In genomic region chr10:30284860-30285594, GRCh38 we compare ENCODE assay signal across 8 cellular contexts.
A peak's percentile ranks its signal among the peaks of the same experiment; 100 is the strongest.
DNase-seq lines count a peak whose midpoint lies in the region; ATAC-seq lines count a peak whose summit lies in the region.

No MANE protein-coding gene starts in this region.

- H3K9me3 ChIP-seq in mesenchymal stem cell (ENCODE audit: control insufficient read depth, low read length) (no peaks in the 10 kb centered on the region), Karpas-422 (ENCODE audit: low read length) (no peaks in the 10 kb centered on the region), HAP-1 (no peaks in the 10 kb centered on the region)

- H2AFZ ChIP-seq in mesenchymal stem cell (ENCODE audit: low read depth, low read length) (no peak overlapping the region), Karpas-422 (ENCODE audit: low read length) (no peak overlapping the region)

- no peaks in the 10 kb centered on the region for H3K79me2 ChIP-seq in Karpas-422 (ENCODE audit: low read length)

- peaks cover 3 to 4% of the 10 kb centered on the region in 2 experiments for H3K27me3 ChIP-seq in mesenchymal stem cell (ENCODE audit: control insufficient read depth in 1 of 2, insufficient read depth in 1 of 2, low read length in 2 of 2)
- no peaks in the 10 kb centered on the region for H3K27me3 ChIP-seq in Karpas-422 (ENCODE audit: low read length)
- no peaks in the 10 kb centered on the region for H3K27me3 ChIP-seq in HAP-1 (ENCODE audit: low read depth)

- H4K20me1 ChIP-seq in Karpas-422 (ENCODE audit: insufficient read depth, low read depth, low read length), result no peaks in the 10 kb centered on the region

- WGBS in mesenchymal stem cell, result no CpG with 5 or more reads among the region's 2 CpGs

- H3K27ac ChIP-seq in mesenchymal stem cell (ENCODE audit: low read length, poor library complexity, severe bottlenecking) (no peak overlapping the region), Karpas-422 (ENCODE audit: low read length) (no peak overlapping the region)

- DNase-seq in OCI-M2 (lab: John Stamatoyannopoulos, UW; ENCODE audit: unreplicated experiment) (peak; percentile 51), mesenchymal stem cell (peak; percentile 40), NCI-H1694 (lab: John Stamatoyannopoulos, UW) (no peak), H4 (ENCODE audit: low spot score) (no peak), Karpas-422 (no peak), HAP-1 (ENCODE audit: low spot score in 2 of 2) (no peak)

- no peak overlapping the region for H2BK15ac ChIP-seq in mesenchymal stem cell (ENCODE audit: low read depth, poor library complexity, severe bottlenecking)

- no peak overlapping the region for H3K18ac ChIP-seq in mesenchymal stem cell (ENCODE audit: low read depth in 1 of 2, low read length in 2 of 2)

- H3K4me1 ChIP-seq in mesenchymal stem cell (ENCODE audit: control insufficient read depth, insufficient read depth, low read depth, low read length), result peaks cover 3% of the 10 kb centered on the region
- peaks cover 8% of the 10 kb centered on the region for H3K4me1 ChIP-seq in Karpas-422 (ENCODE audit: low read length)
- H3K4me1 ChIP-seq in HAP-1, result no peaks in the 10 kb centered on the region

- H3K9ac ChIP-seq in mesenchymal stem cell (ENCODE audit: low read length), result no peak overlapping the region
- H3K9ac ChIP-seq in Karpas-422 (ENCODE audit: low read length), result no peak overlapping the region

- ATAC-seq in GM18867 (IDR thresholded peaks at IDR 0.05; ENCODE audit: unreplicated experiment), result peak; percentile 90
- peak; percentile 78 for ATAC-seq in HG02763 (IDR thresholded peaks at IDR 0.05; ENCODE audit: unreplicated experiment)

- no peak overlapping the region for H3K23ac ChIP-seq in mesenchymal stem cell (ENCODE audit: low read length in 2 of 2)

- no peak overlapping the region for H2BK5ac ChIP-seq in mesenchymal stem cell (ENCODE audit: low read depth, low read length, poor library complexity, severe bottlenecking)

- no peak overlapping the region for H2BK120ac ChIP-seq in mesenchymal stem cell (ENCODE audit: low read depth, low read length)

- H3K14ac ChIP-seq in mesenchymal stem cell (ENCODE audit: low read length in 2 of 2), result no peak overlapping the region

- in situ Hi-C loops in HAP-1 (cut with MboI; ENCODE audit: low sequenced_read_pairs), result no loop called here

- no peaks in the 10 kb centered on the region for H3K79me1 ChIP-seq in mesenchymal stem cell (replicated peaks; ENCODE audit: low read length, poor library complexity, severe bottlenecking)

- no peak overlapping the region for H2BK12ac ChIP-seq in mesenchymal stem cell (ENCODE audit: low read length in 2 of 2)

- no peak overlapping the region for H4K8ac ChIP-seq in mesenchymal stem cell (ENCODE audit: low read length)

- H2AK5ac ChIP-seq in mesenchymal stem cell (ENCODE audit: low read length, severe bottlenecking), result no peak overlapping the region

- no peaks in the 10 kb centered on the region for H3K9me2 ChIP-seq in Karpas-422 (replicated peaks; ENCODE audit: insufficient read depth, low read length)

- H3K4me2 ChIP-seq in mesenchymal stem cell (ENCODE audit: low read length, poor library complexity, severe bottlenecking), result no peak overlapping the region
- no peak overlapping the region for H3K4me2 ChIP-seq in Karpas-422 (ENCODE audit: low read depth, low read length, poor library complexity, severe bottlenecking)

- H3K36me3 ChIP-seq in mesenchymal stem cell (ENCODE audit: control insufficient read depth in 1 of 2, insufficient read depth in 2 of 2, low read depth in 1 of 2, low read length in 2 of 2) (no peaks in the 10 kb centered on the region), Karpas-422 (ENCODE audit: insufficient read depth, low read length) (no peaks in the 10 kb centered on the region), HAP-1 (replicated peaks) (no peaks in the 10 kb centered on the region)

- H3K4ac ChIP-seq in mesenchymal stem cell (ENCODE audit: low read depth in 1 of 2, low read length in 2 of 2), result no peak overlapping the region

- H4K91ac ChIP-seq in mesenchymal stem cell (ENCODE audit: low read length), result no peak overlapping the region

- H3K4me3 ChIP-seq in mesenchymal stem cell (ENCODE audit: insufficient read depth in 1 of 2, low read depth in 1 of 2, low read length in 2 of 2) (no peak overlapping the region), Karpas-422 (ENCODE audit: low read length) (no peak overlapping the region), HAP-1 (no peak overlapping the region)

Comparison
In these comparisons a context has a peak if more than half of its experiments do, and no peak if none do; other contexts are left out.
1. DNase-seq: peak in OCI-M2 (single experiment) and mesenchymal stem cell (single experiment); none in NCI-H1694 (single experiment), H4 (single experiment), Karpas-422 (single experiment) and HAP-1 (0 of 2).